ENCODE assay signal across 8 cellular contexts in genomic region chrX:154485150-154486051, GRCh38.
DNase-seq lines count a peak whose midpoint lies in the region; ATAC-seq and TF ChIP-seq lines count a peak whose summit lies in the region.

No MANE protein-coding gene starts in this region.

- peak overlapping the region; percentile 65 for H3K4me3 Mint-ChIP-seq in stimulated activated effector memory CD8-positive, alpha-beta T cell treated with anti-CD3 and anti-CD28 coated beads, Interleukin-12 subunit alpha, Interleukin-12 subunit beta, amount 100 ng/mL, for 72 hours

- no peak for TF ChIP-seq CTCF in VCaP (conservative IDR thresholded peaks at IDR 0.05)

- peaks cover 29% of the 10 kb centered on the region for H3K4me1 Mint-ChIP-seq in stimulated activated effector memory CD8-positive, alpha-beta T cell treated with anti-CD3 and anti-CD28 coated beads, Interleukin-12 subunit alpha, Interleukin-12 subunit beta, amount 100 ng/mL, for 72 hours

- no peak for ATAC-seq in stimulated activated effector memory CD8-positive, alpha-beta T cell treated with anti-CD3 and anti-CD28 coated beads, Interleukin-12 subunit alpha, Interleukin-12 subunit beta, amount 100 ng/mL, for 72 hours
- no peak for ATAC-seq in HG03571 (IDR thresholded peaks at IDR 0.05; ENCODE audit: unreplicated experiment)

- DNase-seq in NCI-H1092 treated with DMSO at 0.1 percent for 48 hours (lab: John Stamatoyannopoulos, UW) = peak; percentile 11
- DNase-seq in NCI-H1092 (lab: John Stamatoyannopoulos, UW) = no peak
- DNase-seq in hepatic stellate cell (ENCODE audit: low spot score) = peak; percentile 26
- DNase-seq in stimulated activated effector memory CD8-positive, alpha-beta T cell treated with anti-CD3 and anti-CD28 coated beads, Interleukin-12 subunit alpha, Interleukin-12 subunit beta, amount 100 ng/mL, for 72 hours (ENCODE audit: low spot score in 2 of 2) = no peak
- no peak for DNase-seq in stimulated activated naive CD4-positive, alpha-beta T cell (lab: John Stamatoyannopoulos, UW)
- DNase-seq in D341Med (ENCODE audit: low spot score) = no peak

- peak overlapping the region; percentile 85 for H3K27ac ChIP-seq in VCaP

- H3K27ac Mint-ChIP-seq in stimulated activated effector memory CD8-positive, alpha-beta T cell treated with anti-CD3 and anti-CD28 coated beads, Interleukin-12 subunit alpha, Interleukin-12 subunit beta, amount 100 ng/mL, for 72 hours = no peak overlapping the region

- no peaks in the 10 kb centered on the region for H3K9me3 Mint-ChIP-seq in stimulated activated effector memory CD8-positive, alpha-beta T cell treated with anti-CD3 and anti-CD28 coated beads, Interleukin-12 subunit alpha, Interleukin-12 subunit beta, amount 100 ng/mL, for 72 hours

- peaks cover 38% of the 10 kb centered on the region for H3K36me3 Mint-ChIP-seq in stimulated activated effector memory CD8-positive, alpha-beta T cell treated with anti-CD3 and anti-CD28 coated beads, Interleukin-12 subunit alpha, Interleukin-12 subunit beta, amount 100 ng/mL, for 72 hours

Comparison
In these comparisons a context has a peak if more than half of its experiments do, and no peak if none do; other contexts are left out.
1. DNase-seq: peak in NCI-H1092 treated with DMSO at 0.1 percent for 48 hours (single experiment) and hepatic stellate cell (single experiment); none in NCI-H1092 (single experiment), stimulated activated effector memory CD8-positive, alpha-beta T cell treated with anti-CD3 and anti-CD28 coated beads, Interleukin-12 subunit alpha, Interleukin-12 subunit beta, amount 100 ng/mL, for 72 hours (0 of 2), stimulated activated naive CD4-positive, alpha-beta T cell (0 of 6) and D341Med (single experiment).